In genomic region chr11:68839054-68839865, GRCh38 we compare ENCODE assay signal across 8 cellular contexts. TPM values are rescaled to one million over a fixed set of nuclear protein-coding genes. Genes with fewer than 3 reads are reported as not detected.
DNase-seq lines count a peak whose midpoint lies in the region; ATAC-seq, FAIRE-seq and TF ChIP-seq lines count a peak whose summit lies in the region.

No MANE protein-coding gene starts in this region.

- peak in 1 of 2 donors; percentile 19 for TF ChIP-seq POLR2A in uterus (IDR thresholded peaks at IDR 0.05)

- H3K27me3 ChIP-seq in astrocyte (ENCODE audit: insufficient read depth, low read length) = peaks cover 22% of the 10 kb centered on the region
- no peaks in the 10 kb centered on the region for H3K27me3 ChIP-seq in uterus

- DNase-seq in GDM1 (lab: John Stamatoyannopoulos, UW) = peak; percentile 97
- peak; percentile 80 for DNase-seq in NCI-H1694 treated with DMSO at 0.1 percent for 48 hours (lab: John Stamatoyannopoulos, UW)
- DNase-seq in T-helper 22 cell (ENCODE audit: low read depth) = peak; percentile 93
- DNase-seq in astrocyte (ENCODE audit: low read depth) = peak; percentile 79
- DNase-seq in hepatic stellate cell (ENCODE audit: low spot score) = peak; percentile 96
- DNase-seq in putamen (ENCODE audit: low spot score) = peak; percentile 79
- peak; percentile 93 to 95 for DNase-seq in uterus

- peaks cover 7% of the 10 kb centered on the region for H3K4me1 Mint-ChIP-seq in astrocyte (ENCODE audit: low read depth, unreplicated experiment)

- no peak for FAIRE-seq in astrocyte (lab: Jason Lieb, UNC)

- peak; percentile 41 for ATAC-seq in HG02571 (IDR thresholded peaks at IDR 0.05; ENCODE audit: unreplicated experiment)

- intact Hi-C loops in uterus (cut with DNase I; ENCODE audit: low total_unique reads) = no loop called here

- no peaks in the 10 kb centered on the region for H3K36me3 Mint-ChIP-seq in astrocyte (ENCODE audit: low read depth, unreplicated experiment)

- TF ChIP-seq CTCF in astrocyte (IDR thresholded peaks at IDR 0.05; ENCODE audit: insufficient read depth, low read depth, low read length) (no peak), uterus (IDR thresholded peaks at IDR 0.05) (peak in 1 of 4 experiments; percentile 2)

- H3K4me3 ChIP-seq in astrocyte (ENCODE audit: insufficient read depth, low read depth, low read length) (peak overlapping the region; percentile 55), uterus (peak overlapping the region; percentile 59 to 87)

- peaks cover 6% of the 10 kb centered on the region for H4K20me1 ChIP-seq in astrocyte (ENCODE audit: insufficient read depth, low read length)

- peak overlapping the region; percentile 84 for H3K4me2 ChIP-seq in astrocyte (ENCODE audit: low read length)

- H2AFZ ChIP-seq in astrocyte (ENCODE audit: low read depth, low read length) = peak overlapping the region; percentile 71

- H3K27ac ChIP-seq in astrocyte (ENCODE audit: low read depth, low read length) (peak overlapping the region; percentile 62), uterus (peak overlapping the region; percentile 86 to 96)

- H3K27ac Mint-ChIP-seq in astrocyte (ENCODE audit: unreplicated experiment) = peak overlapping the region; percentile 66

- peak overlapping the region; percentile 76 for H3K4me3 Mint-ChIP-seq in astrocyte (ENCODE audit: unreplicated experiment)

- H3K27me3 Mint-ChIP-seq in astrocyte (ENCODE audit: low read depth, unreplicated experiment) = peaks cover 39% of the 10 kb centered on the region

- peak overlapping the region; percentile 70 for H3K9ac ChIP-seq in astrocyte (ENCODE audit: low read length)

- no peaks in the 10 kb centered on the region for H3K9me3 Mint-ChIP-seq in astrocyte (ENCODE audit: unreplicated experiment)

- peaks cover 7% of the 10 kb centered on the region for H3K79me2 ChIP-seq in astrocyte (ENCODE audit: insufficient read depth, low read length)

- H3K36me3 ChIP-seq in astrocyte (ENCODE audit: insufficient read depth, low read length) = no peaks in the 10 kb centered on the region
- no peaks in the 10 kb centered on the region for H3K36me3 ChIP-seq in uterus

- H3K4me1 ChIP-seq in astrocyte (ENCODE audit: insufficient read depth, low read length) (peaks cover 35% of the 10 kb centered on the region), uterus (peaks cover 20 to 28% of the 10 kb centered on the region in 2 donors)

- H3K9me3 ChIP-seq in astrocyte (ENCODE audit: insufficient read depth, low read depth, low read length) = no peaks in the 10 kb centered on the region
- H3K9me3 ChIP-seq in uterus = no peaks in the 10 kb centered on the region

RNA-seq across cellular contexts. Expression of gene CPT1A, which starts 2.5 kb away (rescaled TPM):
- total RNA-seq in astrocyte (2.3 and 2.8 TPM in 2 replicates), uterus (100 to 1,000 TPM in 2 of 4 donors, 10 to 100 TPM in 2; 27.2 to 125 (median 67.9) TPM)

Comparison
In these comparisons a context has a peak if more than half of its experiments do, and no peak if none do; other contexts are left out.
1. Peak in every context shown above with its lines: DNase-seq, ATAC-seq, H3K4me3 ChIP-seq and H3K27ac ChIP-seq.